In the genomic region with DNA sequence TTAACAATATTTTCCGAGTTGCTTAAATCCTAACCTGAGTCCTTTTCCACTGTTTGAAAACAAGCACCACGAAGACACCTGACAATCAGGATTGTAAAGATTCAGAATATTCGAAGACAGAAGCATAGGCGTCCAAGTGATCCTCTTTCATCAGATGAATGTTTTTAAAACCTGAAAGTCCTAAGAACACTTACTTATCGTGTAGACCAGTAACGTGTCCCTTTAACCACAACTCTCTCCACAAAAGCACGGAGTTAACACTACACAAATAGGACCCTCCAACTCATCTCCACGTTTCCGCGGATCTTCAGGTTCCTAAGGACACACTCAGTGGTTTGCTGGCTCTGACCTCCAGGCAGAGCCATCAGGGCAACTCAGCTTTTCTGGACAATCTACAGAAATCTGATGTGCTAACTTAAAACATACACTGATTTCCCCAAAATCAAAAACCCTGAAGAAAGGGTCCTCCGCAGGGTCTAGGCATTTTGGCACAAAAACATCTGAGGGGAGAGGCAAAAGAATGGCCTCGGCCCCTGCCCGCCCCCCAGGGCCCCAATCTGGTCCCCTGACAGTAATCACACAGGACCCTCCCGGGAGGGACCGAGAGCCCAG, we compare ENCODE assay signal across 2 cellular contexts.
TF ChIP-seq lines count a peak whose summit lies in the region.

No MANE protein-coding gene starts in this region.

TF ChIP-seq in GM12878, 131 proteins besides CTCF, POLR2A, EP300 and RAD21:
- TF ChIP-seq, protein P1, sequence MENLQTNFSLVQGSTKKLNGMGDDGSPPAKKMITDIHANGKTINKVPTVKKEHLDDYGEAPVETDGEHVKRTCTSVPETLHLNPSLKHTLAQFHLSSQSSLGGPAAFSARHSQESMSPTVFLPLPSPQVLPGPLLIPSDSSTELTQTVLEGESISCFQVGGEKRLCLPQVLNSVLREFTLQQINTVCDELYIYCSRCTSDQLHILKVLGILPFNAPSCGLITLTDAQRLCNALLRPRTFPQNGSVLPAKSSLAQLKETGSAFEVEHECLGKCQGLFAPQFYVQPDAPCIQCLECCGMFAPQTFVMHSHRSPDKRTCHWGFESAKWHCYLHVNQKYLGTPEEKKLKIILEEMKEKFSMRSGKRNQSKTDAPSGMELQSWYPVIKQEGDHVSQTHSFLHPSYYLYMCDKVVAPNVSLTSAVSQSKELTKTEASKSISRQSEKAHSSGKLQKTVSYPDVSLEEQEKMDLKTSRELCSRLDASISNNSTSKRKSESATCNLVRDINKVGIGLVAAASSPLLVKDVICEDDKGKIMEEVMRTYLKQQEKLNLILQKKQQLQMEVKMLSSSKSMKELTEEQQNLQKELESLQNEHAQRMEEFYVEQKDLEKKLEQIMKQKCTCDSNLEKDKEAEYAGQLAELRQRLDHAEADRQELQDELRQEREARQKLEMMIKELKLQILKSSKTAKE (IDR thresholded peaks at IDR 0.05; ENCODE audit: low read depth, poor library complexity, severe bottlenecking), result no peak
- TF ChIP-seq RUNX3 (IDR thresholded peaks at IDR 0.05; ENCODE audit: low read length), result peak; percentile 63
- TF ChIP-seq, protein P2, sequence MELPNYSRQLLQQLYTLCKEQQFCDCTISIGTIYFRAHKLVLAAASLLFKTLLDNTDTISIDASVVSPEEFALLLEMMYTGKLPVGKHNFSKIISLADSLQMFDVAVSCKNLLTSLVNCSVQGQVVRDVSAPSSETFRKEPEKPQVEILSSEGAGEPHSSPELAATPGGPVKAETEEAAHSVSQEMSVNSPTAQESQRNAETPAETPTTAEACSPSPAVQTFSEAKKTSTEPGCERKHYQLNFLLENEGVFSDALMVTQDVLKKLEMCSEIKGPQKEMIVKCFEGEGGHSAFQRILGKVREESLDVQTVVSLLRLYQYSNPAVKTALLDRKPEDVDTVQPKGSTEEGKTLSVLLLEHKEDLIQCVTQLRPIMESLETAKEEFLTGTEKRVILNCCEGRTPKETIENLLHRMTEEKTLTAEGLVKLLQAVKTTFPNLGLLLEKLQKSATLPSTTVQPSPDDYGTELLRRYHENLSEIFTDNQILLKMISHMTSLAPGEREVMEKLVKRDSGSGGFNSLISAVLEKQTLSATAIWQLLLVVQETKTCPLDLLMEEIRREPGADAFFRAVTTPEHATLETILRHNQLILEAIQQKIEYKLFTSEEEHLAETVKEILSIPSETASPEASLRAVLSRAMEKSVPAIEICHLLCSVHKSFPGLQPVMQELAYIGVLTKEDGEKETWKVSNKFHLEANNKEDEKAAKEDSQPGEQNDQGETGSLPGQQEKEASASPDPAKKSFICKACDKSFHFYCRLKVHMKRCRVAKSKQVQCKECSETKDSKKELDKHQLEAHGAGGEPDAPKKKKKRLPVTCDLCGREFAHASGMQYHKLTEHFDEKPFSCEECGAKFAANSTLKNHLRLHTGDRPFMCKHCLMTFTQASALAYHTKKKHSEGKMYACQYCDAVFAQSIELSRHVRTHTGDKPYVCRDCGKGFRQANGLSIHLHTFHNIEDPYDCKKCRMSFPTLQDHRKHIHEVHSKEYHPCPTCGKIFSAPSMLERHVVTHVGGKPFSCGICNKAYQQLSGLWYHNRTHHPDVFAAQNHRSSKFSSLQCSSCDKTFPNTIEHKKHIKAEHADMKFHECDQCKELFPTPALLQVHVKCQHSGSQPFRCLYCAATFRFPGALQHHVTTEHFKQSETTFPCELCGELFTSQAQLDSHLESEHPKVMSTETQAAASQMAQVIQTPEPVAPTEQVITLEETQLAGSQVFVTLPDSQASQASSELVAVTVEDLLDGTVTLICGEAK (IDR thresholded peaks at IDR 0.05; ENCODE audit: borderline replicate concordance), result 0 out of 2 replicates have a peak, but pooled peaks have one; percentile 24
- TF ChIP-seq SMAD5 (IDR thresholded peaks at IDR 0.05; ENCODE audit: low read depth), result no peak

TF ChIP-seq in HepG2, 621 proteins besides CTCF, POLR2A, EP300 and RAD21 (continues in another document):
- TF ChIP-seq, protein P3, sequence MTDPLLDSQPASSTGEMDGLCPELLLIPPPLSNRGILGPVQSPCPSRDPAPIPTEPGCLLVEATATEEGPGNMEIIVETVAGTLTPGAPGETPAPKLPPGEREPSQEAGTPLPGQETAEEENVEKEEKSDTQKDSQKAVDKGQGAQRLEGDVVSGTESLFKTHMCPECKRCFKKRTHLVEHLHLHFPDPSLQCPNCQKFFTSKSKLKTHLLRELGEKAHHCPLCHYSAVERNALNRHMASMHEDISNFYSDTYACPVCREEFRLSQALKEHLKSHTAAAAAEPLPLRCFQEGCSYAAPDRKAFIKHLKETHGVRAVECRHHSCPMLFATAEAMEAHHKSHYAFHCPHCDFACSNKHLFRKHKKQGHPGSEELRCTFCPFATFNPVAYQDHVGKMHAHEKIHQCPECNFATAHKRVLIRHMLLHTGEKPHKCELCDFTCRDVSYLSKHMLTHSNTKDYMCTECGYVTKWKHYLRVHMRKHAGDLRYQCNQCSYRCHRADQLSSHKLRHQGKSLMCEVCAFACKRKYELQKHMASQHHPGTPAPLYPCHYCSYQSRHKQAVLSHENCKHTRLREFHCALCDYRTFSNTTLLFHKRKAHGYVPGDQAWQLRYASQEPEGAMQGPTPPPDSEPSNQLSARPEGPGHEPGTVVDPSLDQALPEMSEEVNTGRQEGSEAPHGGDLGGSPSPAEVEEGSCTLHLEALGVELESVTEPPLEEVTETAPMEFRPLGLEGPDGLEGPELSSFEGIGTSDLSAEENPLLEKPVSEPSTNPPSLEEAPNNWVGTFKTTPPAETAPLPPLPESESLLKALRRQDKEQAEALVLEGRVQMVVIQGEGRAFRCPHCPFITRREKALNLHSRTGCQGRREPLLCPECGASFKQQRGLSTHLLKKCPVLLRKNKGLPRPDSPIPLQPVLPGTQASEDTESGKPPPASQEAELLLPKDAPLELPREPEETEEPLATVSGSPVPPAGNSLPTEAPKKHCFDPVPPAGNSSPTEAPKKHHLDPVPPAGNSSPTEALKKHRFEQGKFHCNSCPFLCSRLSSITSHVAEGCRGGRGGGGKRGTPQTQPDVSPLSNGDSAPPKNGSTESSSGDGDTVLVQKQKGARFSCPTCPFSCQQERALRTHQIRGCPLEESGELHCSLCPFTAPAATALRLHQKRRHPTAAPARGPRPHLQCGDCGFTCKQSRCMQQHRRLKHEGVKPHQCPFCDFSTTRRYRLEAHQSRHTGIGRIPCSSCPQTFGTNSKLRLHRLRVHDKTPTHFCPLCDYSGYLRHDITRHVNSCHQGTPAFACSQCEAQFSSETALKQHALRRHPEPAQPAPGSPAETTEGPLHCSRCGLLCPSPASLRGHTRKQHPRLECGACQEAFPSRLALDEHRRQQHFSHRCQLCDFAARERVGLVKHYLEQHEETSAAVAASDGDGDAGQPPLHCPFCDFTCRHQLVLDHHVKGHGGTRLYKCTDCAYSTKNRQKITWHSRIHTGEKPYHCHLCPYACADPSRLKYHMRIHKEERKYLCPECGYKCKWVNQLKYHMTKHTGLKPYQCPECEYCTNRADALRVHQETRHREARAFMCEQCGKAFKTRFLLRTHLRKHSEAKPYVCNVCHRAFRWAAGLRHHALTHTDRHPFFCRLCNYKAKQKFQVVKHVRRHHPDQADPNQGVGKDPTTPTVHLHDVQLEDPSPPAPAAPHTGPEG (CRISPR knock-in tag; IDR thresholded peaks at IDR 0.05), result no peak
- TF ChIP-seq, protein P4, sequence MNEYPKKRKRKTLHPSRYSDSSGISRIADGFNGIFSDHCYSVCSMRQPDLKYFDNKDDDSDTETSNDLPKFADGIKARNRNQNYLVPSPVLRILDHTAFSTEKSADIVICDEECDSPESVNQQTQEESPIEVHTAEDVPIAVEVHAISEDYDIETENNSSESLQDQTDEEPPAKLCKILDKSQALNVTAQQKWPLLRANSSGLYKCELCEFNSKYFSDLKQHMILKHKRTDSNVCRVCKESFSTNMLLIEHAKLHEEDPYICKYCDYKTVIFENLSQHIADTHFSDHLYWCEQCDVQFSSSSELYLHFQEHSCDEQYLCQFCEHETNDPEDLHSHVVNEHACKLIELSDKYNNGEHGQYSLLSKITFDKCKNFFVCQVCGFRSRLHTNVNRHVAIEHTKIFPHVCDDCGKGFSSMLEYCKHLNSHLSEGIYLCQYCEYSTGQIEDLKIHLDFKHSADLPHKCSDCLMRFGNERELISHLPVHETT (CRISPR knock-in tag; conservative IDR thresholded peaks at IDR 0.05), result no peak; the same call in 1 of the 2 replicates
- TF ChIP-seq, protein P5, sequence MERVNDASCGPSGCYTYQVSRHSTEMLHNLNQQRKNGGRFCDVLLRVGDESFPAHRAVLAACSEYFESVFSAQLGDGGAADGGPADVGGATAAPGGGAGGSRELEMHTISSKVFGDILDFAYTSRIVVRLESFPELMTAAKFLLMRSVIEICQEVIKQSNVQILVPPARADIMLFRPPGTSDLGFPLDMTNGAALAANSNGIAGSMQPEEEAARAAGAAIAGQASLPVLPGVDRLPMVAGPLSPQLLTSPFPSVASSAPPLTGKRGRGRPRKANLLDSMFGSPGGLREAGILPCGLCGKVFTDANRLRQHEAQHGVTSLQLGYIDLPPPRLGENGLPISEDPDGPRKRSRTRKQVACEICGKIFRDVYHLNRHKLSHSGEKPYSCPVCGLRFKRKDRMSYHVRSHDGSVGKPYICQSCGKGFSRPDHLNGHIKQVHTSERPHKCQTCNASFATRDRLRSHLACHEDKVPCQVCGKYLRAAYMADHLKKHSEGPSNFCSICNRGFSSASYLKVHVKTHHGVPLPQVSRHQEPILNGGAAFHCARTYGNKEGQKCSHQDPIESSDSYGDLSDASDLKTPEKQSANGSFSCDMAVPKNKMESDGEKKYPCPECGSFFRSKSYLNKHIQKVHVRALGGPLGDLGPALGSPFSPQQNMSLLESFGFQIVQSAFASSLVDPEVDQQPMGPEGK (CRISPR knock-in tag; IDR thresholded peaks at IDR 0.05), result peak; percentile 46
- TF ChIP-seq ZNF343 (CRISPR knock-in tag; IDR thresholded peaks at IDR 0.05) (0 out of 2 replicates have a peak, but pooled peaks have one; percentile 29), NR2F2 (IDR thresholded peaks at IDR 0.05; ENCODE audit: borderline replicate concordance, low read depth) (no peak), ZNF550 (CRISPR knock-in tag; IDR thresholded peaks at IDR 0.05; ENCODE audit: borderline replicate concordance) (no peak), TRIM24 (CRISPR knock-in tag; IDR thresholded peaks at IDR 0.05) (no peak), ZNF841 (CRISPR knock-in tag; IDR thresholded peaks at IDR 0.05; ENCODE audit: borderline replicate concordance) (no peak), LCORL (IDR thresholded peaks at IDR 0.05) (no peak), LCORL (CRISPR knock-in tag; IDR thresholded peaks at IDR 0.05) (peak; percentile 60; the same call in 1 of the 2 replicates), DMAP1 (CRISPR knock-in tag; IDR thresholded peaks at IDR 0.05) (peak; percentile 44; the same call in 1 of the 2 replicates), SRSF4 (IDR thresholded peaks at IDR 0.05; ENCODE audit: low read depth, low read length, poor library complexity, severe bottlenecking) (no peak), ZNF83 (CRISPR knock-in tag; IDR thresholded peaks at IDR 0.05; ENCODE audit: borderline replicate concordance) (no peak), ZBTB3 (CRISPR knock-in tag; IDR thresholded peaks at IDR 0.05; ENCODE audit: borderline replicate concordance, low read depth) (no peak), ZSCAN9 (CRISPR knock-in tag; IDR thresholded peaks at IDR 0.05; ENCODE audit: borderline replicate concordance) (no peak), ZNF24 (IDR thresholded peaks at IDR 0.05) (no peak)
- TF ChIP-seq, protein P6, sequence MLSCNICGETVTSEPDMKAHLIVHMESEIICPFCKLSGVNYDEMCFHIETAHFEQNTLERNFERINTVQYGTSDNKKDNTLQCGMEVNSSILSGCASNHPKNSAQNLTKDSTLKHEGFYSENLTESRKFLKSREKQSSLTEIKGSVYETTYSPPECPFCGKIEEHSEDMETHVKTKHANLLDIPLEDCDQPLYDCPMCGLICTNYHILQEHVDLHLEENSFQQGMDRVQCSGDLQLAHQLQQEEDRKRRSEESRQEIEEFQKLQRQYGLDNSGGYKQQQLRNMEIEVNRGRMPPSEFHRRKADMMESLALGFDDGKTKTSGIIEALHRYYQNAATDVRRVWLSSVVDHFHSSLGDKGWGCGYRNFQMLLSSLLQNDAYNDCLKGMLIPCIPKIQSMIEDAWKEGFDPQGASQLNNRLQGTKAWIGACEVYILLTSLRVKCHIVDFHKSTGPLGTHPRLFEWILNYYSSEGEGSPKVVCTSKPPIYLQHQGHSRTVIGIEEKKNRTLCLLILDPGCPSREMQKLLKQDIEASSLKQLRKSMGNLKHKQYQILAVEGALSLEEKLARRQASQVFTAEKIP (CRISPR knock-in tag; IDR thresholded peaks at IDR 0.05; ENCODE audit: borderline replicate concordance), result no peak
- TF ChIP-seq, protein P7, sequence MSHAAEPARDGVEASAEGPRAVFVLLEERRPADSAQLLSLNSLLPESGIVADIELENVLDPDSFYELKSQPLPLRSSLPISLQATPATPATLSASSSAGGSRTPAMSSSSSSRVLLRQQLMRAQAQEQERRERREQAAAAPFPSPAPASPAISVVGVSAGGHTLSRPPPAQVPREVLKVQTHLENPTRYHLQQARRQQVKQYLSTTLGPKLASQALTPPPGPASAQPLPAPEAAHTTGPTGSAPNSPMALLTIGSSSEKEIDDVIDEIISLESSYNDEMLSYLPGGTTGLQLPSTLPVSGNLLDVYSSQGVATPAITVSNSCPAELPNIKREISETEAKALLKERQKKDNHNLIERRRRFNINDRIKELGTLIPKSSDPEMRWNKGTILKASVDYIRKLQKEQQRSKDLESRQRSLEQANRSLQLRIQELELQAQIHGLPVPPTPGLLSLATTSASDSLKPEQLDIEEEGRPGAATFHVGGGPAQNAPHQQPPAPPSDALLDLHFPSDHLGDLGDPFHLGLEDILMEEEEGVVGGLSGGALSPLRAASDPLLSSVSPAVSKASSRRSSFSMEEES (CRISPR knock-in tag; IDR thresholded peaks at IDR 0.05), result no peak
- TF ChIP-seq, protein P8, sequence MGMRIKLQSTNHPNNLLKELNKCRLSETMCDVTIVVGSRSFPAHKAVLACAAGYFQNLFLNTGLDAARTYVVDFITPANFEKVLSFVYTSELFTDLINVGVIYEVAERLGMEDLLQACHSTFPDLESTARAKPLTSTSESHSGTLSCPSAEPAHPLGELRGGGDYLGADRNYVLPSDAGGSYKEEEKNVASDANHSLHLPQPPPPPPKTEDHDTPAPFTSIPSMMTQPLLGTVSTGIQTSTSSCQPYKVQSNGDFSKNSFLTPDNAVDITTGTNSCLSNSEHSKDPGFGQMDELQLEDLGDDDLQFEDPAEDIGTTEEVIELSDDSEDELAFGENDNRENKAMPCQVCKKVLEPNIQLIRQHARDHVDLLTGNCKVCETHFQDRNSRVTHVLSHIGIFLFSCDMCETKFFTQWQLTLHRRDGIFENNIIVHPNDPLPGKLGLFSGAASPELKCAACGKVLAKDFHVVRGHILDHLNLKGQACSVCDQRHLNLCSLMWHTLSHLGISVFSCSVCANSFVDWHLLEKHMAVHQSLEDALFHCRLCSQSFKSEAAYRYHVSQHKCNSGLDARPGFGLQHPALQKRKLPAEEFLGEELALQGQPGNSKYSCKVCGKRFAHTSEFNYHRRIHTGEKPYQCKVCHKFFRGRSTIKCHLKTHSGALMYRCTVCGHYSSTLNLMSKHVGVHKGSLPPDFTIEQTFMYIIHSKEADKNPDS (CRISPR knock-in tag; IDR thresholded peaks at IDR 0.05), result no peak
- TF ChIP-seq, protein P9, sequence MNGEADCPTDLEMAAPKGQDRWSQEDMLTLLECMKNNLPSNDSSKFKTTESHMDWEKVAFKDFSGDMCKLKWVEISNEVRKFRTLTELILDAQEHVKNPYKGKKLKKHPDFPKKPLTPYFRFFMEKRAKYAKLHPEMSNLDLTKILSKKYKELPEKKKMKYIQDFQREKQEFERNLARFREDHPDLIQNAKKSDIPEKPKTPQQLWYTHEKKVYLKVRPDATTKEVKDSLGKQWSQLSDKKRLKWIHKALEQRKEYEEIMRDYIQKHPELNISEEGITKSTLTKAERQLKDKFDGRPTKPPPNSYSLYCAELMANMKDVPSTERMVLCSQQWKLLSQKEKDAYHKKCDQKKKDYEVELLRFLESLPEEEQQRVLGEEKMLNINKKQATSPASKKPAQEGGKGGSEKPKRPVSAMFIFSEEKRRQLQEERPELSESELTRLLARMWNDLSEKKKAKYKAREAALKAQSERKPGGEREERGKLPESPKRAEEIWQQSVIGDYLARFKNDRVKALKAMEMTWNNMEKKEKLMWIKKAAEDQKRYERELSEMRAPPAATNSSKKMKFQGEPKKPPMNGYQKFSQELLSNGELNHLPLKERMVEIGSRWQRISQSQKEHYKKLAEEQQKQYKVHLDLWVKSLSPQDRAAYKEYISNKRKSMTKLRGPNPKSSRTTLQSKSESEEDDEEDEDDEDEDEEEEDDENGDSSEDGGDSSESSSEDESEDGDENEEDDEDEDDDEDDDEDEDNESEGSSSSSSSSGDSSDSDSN (CRISPR knock-in tag; IDR thresholded peaks at IDR 0.05), result no peak
